In the genomic region with DNA sequence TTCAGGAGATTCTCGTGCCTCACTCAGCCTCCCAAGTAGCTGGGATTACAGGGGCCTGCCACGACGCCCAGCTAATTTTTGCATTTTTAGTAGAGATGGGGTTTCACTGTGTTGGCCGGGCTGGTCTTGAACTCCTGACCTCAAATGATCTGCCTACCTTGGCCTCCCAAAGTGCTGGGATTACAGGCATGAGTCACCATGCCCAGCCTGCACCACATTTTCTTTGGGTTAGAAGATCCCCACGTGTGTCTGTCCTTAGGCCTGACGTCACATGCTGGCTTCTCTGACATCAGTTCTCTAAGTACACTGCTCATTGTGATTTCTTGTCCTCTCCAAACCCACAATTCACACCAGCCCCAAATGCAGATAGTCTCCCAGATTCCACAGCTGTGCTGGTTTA, we compare ENCODE assay signal across 1 cellular context. TPM values are rescaled to one million over a fixed set of nuclear protein-coding genes. Genes with fewer than 3 reads are reported as not detected.
"Had no signal": no experiment of that assay in that cellular context is flagged by ENCODE, and none has a peak within 500 bp of the region (broad histone marks: within the 10 kb centered on the region; RNA-seq: fewer than 3 reads in every experiment).

No MANE protein-coding gene starts in this region.

RNA-seq across cellular contexts. Expression of a gene that starts 31.6 kb away (rescaled TPM):
- polyA plus RNA-seq: mammary epithelial cell had no signal
